Comparison of ENCODE assay signal across 10 cellular contexts in genomic region chr12:91565246-91565645, GRCh38.
DNase-seq lines count a peak whose midpoint lies in the region; ATAC-seq, FAIRE-seq and TF ChIP-seq lines count a peak whose summit lies in the region.
"Had no signal": no experiment of that assay in that cellular context is flagged by ENCODE, and none has a peak within 500 bp of the region (broad histone marks: within the 10 kb centered on the region; RNA-seq: fewer than 3 reads in every experiment).

No MANE protein-coding gene starts in this region.

- H3K4me3 Mint-ChIP-seq in activated T-cell treated with anti-CD3 and anti-CD28 coated beads, Interleukin-2, amount 50 U/mL, for 24 hours: no peak overlapping the region
- H3K4me3 Mint-ChIP-seq: CD4-positive, alpha-beta memory T cell had no signal

- no peak overlapping the region for H3K4me2 ChIP-seq in fibroblast of lung (ENCODE audit: extremely low read depth, insufficient read depth, low read length)

- POLR2A ChIA-PET in HEK293 (lab: Yijun Ruan, JAX): no interaction called here

- H3K36me3 ChIP-seq in HEK293 (ENCODE audit: control insufficient read depth in 2 of 2, insufficient read depth in 1 of 2, low read length in 2 of 2) (no peaks in the 10 kb centered on the region), fibroblast of lung (ENCODE audit: control insufficient read depth, insufficient read depth, low read length) (no peaks in the 10 kb centered on the region)
- H3K36me3 ChIP-seq: colonic mucosa had no signal

- H3K27ac Mint-ChIP-seq in activated T-cell treated with anti-CD3 and anti-CD28 coated beads, Interleukin-2, amount 50 U/mL, for 24 hours: peak overlapping the region; percentile 69

- no peaks in the 10 kb centered on the region for H3K27me3 Mint-ChIP-seq in activated T-cell treated with anti-CD3 and anti-CD28 coated beads, Interleukin-2, amount 50 U/mL, for 24 hours
- H3K27me3 Mint-ChIP-seq: CD4-positive, alpha-beta memory T cell had no signal

- H3K27ac ChIP-seq in HEK293 (ENCODE audit: extremely low read depth, low read depth, low read length) (no peak overlapping the region), fibroblast of lung (ENCODE audit: insufficient read depth, low read length) (no peak overlapping the region)
- H3K27ac ChIP-seq: colonic mucosa had no signal

- H3K9me3 Mint-ChIP-seq in activated T-cell treated with anti-CD3 and anti-CD28 coated beads, Interleukin-2, amount 50 U/mL, for 24 hours: peaks cover 2% of the 10 kb centered on the region

- no peaks in the 10 kb centered on the region for H4K20me1 ChIP-seq in fibroblast of lung (ENCODE audit: control insufficient read depth, extremely low read depth, insufficient read depth, low read length)

- H3K4me1 Mint-ChIP-seq in activated T-cell treated with anti-CD3 and anti-CD28 coated beads, Interleukin-2, amount 50 U/mL, for 24 hours (ENCODE audit: low read depth): peaks cover 36% of the 10 kb centered on the region

- no peak overlapping the region for H2AFZ ChIP-seq in fibroblast of lung (ENCODE audit: low read length)

- ATAC-seq in GM18861 (IDR thresholded peaks at IDR 0.05; ENCODE audit: unreplicated experiment): no peak
- ATAC-seq in omental fat pad (ENCODE audit: low FRiP score): no peak
- no peak for ATAC-seq in HG03135 (IDR thresholded peaks at IDR 0.05; ENCODE audit: unreplicated experiment)

- H3K79me2 ChIP-seq in fibroblast of lung (ENCODE audit: control insufficient read depth, insufficient read depth, low read length): no peaks in the 10 kb centered on the region

- H3K36me3 Mint-ChIP-seq in activated T-cell treated with anti-CD3 and anti-CD28 coated beads, Interleukin-2, amount 50 U/mL, for 24 hours (ENCODE audit: low read depth): peaks cover under 1% of the 10 kb centered on the region
- H3K36me3 Mint-ChIP-seq: CD4-positive, alpha-beta memory T cell had no signal

- H3K4me1 ChIP-seq in HEK293 (ENCODE audit: control insufficient read depth, insufficient read depth, low read length) (no peaks in the 10 kb centered on the region), fibroblast of lung (ENCODE audit: control insufficient read depth, extremely low read depth, insufficient read depth, low read length) (no peaks in the 10 kb centered on the region)
- H3K4me1 ChIP-seq: colonic mucosa had no signal

- CTCF ChIA-PET in HEK293 (lab: Yijun Ruan, JAX): no interaction called here

- TF ChIP-seq CTCF in HEK293 (tag by site-specific recombination; IDR thresholded peaks at IDR 0.05) (no peak), fibroblast of lung (conservative IDR thresholded peaks at IDR 0.05 in 1 of 2, IDR thresholded peaks at IDR 0.05 in 1 of 2; ENCODE audit: low read depth in 1 of 2, low read length in 2 of 2) (no peak), omental fat pad (IDR thresholded peaks at IDR 0.05) (no peak)

- H3K9me3 ChIP-seq in HEK293 (ENCODE audit: control insufficient read depth, insufficient read depth, low read depth, low read length) (no peaks in the 10 kb centered on the region), fibroblast of lung (ENCODE audit: control insufficient read depth, insufficient read depth, low read depth, low read length) (no peaks in the 10 kb centered on the region)
- H3K9me3 ChIP-seq: colonic mucosa had no signal

- no peak overlapping the region for H3K9ac ChIP-seq in fibroblast of lung (ENCODE audit: insufficient read depth, low read length)

- FAIRE-seq in HTR-8/SVneo (lab: Jason Lieb, UNC): no peak

- H3K4me3 ChIP-seq in HEK293 (ENCODE audit: low read depth, low read length): no peak overlapping the region
- H3K4me3 ChIP-seq in fibroblast of lung (replicated peaks in 1 of 4; ENCODE audit: control extremely low read depth in 1 of 4, insufficient read depth in 1 of 4, low read depth in 3 of 4, low read length in 4 of 4): no peak overlapping the region
- H3K4me3 ChIP-seq: colonic mucosa had no signal

- H3K27me3 ChIP-seq in fibroblast of lung (ENCODE audit: control insufficient read depth, insufficient read depth, low read length): no peaks in the 10 kb centered on the region
- H3K27me3 ChIP-seq: colonic mucosa had no signal

- DNase-seq in activated T-cell treated with anti-CD3 and anti-CD28 coated beads, Interleukin-2, amount 50 U/mL, for 24 hours: no peak
- DNase-seq in fibroblast of lung (ENCODE audit: low read depth in 2 of 2) (peak; percentile 42 to 58), HTR-8/SVneo (ENCODE audit: insufficient read length, low spot score) (no peak), omental fat pad (ENCODE audit: low spot score) (no peak)
- DNase-seq in stimulated activated CD4-positive, alpha-beta T cell treated with anti-CD3 and anti-CD28 coated beads, Interleukin-12 subunit alpha, Interleukin-12 subunit beta, amount 100 ng/mL, for 4 hours: peak; percentile 24
- DNase-seq: CD4-positive, alpha-beta memory T cell; colonic mucosa had no signal

TF ChIP-seq in HEK293, 187 proteins besides CTCF, POLR2A, EP300 and RAD21:
- no peak for TF ChIP-seq ZNF324 (tag by site-specific recombination; IDR thresholded peaks at IDR 0.05)
- TF ChIP-seq, protein P1, sequence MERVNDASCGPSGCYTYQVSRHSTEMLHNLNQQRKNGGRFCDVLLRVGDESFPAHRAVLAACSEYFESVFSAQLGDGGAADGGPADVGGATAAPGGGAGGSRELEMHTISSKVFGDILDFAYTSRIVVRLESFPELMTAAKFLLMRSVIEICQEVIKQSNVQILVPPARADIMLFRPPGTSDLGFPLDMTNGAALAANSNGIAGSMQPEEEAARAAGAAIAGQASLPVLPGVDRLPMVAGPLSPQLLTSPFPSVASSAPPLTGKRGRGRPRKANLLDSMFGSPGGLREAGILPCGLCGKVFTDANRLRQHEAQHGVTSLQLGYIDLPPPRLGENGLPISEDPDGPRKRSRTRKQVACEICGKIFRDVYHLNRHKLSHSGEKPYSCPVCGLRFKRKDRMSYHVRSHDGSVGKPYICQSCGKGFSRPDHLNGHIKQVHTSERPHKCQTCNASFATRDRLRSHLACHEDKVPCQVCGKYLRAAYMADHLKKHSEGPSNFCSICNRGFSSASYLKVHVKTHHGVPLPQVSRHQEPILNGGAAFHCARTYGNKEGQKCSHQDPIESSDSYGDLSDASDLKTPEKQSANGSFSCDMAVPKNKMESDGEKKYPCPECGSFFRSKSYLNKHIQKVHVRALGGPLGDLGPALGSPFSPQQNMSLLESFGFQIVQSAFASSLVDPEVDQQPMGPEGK (tag by site-specific recombination; IDR thresholded peaks at IDR 0.05): no peak
- peak; percentile 60 for TF ChIP-seq ZFHX2 (tag by site-specific recombination; conservative IDR thresholded peaks at IDR 0.05)
- TF ChIP-seq EGR2 (tag by site-specific recombination; IDR thresholded peaks at IDR 0.05; ENCODE audit: low read depth): peak; percentile 49; the same call in 1 of the 2 replicates

Comparison
In these comparisons a context has a peak if more than half of its experiments do, and no peak if none do; other contexts are left out.
1. DNase-seq: peak in fibroblast of lung (2 of 2) and stimulated activated CD4-positive, alpha-beta T cell treated with anti-CD3 and anti-CD28 coated beads, Interleukin-12 subunit alpha, Interleukin-12 subunit beta, amount 100 ng/mL, for 4 hours (single experiment); none in activated T-cell treated with anti-CD3 and anti-CD28 coated beads, Interleukin-2, amount 50 U/mL, for 24 hours (single experiment), HTR-8/SVneo (single experiment) and omental fat pad (single experiment).